In genomic region chr19:5719274-5719960, GRCh38 we compare ENCODE assay signal across 8 cellular contexts. TPM values are rescaled to one million over a fixed set of nuclear protein-coding genes. Genes with fewer than 3 reads are reported as not detected.
DNase-seq lines count a peak whose midpoint lies in the region; ATAC-seq, FAIRE-seq and TF ChIP-seq lines count a peak whose summit lies in the region.

No MANE protein-coding gene starts in this region.

- FAIRE-seq in A549 (lab: Jason Lieb, UNC) = no peak

- TF ChIP-seq EP300 in A549 (IDR thresholded peaks at IDR 0.05) (no peak), suprapubic skin (IDR thresholded peaks at IDR 0.05) (no peak)

- 2% methylated on average over 31 of the region's 58 CpGs for WGBS in A549 (ENCODE audit: missing lambda C conversion rate)
- WGBS in right lobe of liver (ENCODE audit: insufficient coverage, low coverage, low lambda C conversion rate, missing lambda C conversion rate) = under 1% methylated on average over 21 of the region's 58 CpGs
- under 1% methylated on average over 26 of the region's 58 CpGs for WGBS in suprapubic skin

- intact Hi-C loops in breast epithelium (cut with DNase I; ENCODE audit: low total_unique reads) (no loop called here), right lobe of liver (cut with DNase I) (no loop called here)

- H3K4me2 ChIP-seq in A549 = peak overlapping the region; percentile 92

- H3K36me3 ChIP-seq in breast epithelium = no peaks in the 10 kb centered on the region
- H3K36me3 ChIP-seq in right lobe of liver = no peaks in the 10 kb centered on the region
- no peaks in the 10 kb centered on the region for H3K36me3 ChIP-seq in suprapubic skin

- H3K27me3 ChIP-seq in breast epithelium = no peaks in the 10 kb centered on the region
- H3K27me3 ChIP-seq in right lobe of liver = no peaks in the 10 kb centered on the region
- no peaks in the 10 kb centered on the region for H3K27me3 ChIP-seq in suprapubic skin

- TF ChIP-seq POLR2A in A549 (IDR thresholded peaks at IDR 0.05; ENCODE audit: low read length) (no peak), breast epithelium (IDR thresholded peaks at IDR 0.05) (no peak), right lobe of liver (IDR thresholded peaks at IDR 0.05) (no peak), suprapubic skin (IDR thresholded peaks at IDR 0.05) (no peak)

- ATAC-seq in A549 = no peak; a peak in 1 of 6 replicates
- ATAC-seq in right lobe of liver = peak in 1 of 4 donors; percentile 0
- no peak for ATAC-seq in GM18873 (IDR thresholded peaks at IDR 0.05; ENCODE audit: low FRiP score, unreplicated experiment)
- ATAC-seq in HG03565 (IDR thresholded peaks at IDR 0.05; ENCODE audit: unreplicated experiment) = no peak

- no peaks in the 10 kb centered on the region for H3K9me3 ChIP-seq in A549
- H3K9me3 ChIP-seq in breast epithelium = no peaks in the 10 kb centered on the region
- no peaks in the 10 kb centered on the region for H3K9me3 ChIP-seq in right lobe of liver
- H3K9me3 ChIP-seq in suprapubic skin = no peaks in the 10 kb centered on the region

- CTCF ChIA-PET in A549 (lab: Yijun Ruan, JAX) = interaction anchor here (0.6 to 2.3 kb wide), 8 partner anchors 8 to 1090 kb away, joined by 3 to 12 read pairs (median 4); partner anchors contain the start of gene RPL36

- H3K4me1 ChIP-seq in A549 = peaks cover 11% of the 10 kb centered on the region; the same call in 2 of the 3 replicates
- H3K4me1 ChIP-seq in breast epithelium = peaks cover 0 to 14% of the 10 kb centered on the region in 2 donors
- H3K4me1 ChIP-seq in right lobe of liver = peaks cover 2 to 16% (median 9%) of the 10 kb centered on the region in 4 donors
- H3K4me1 ChIP-seq in suprapubic skin = peaks cover 32% of the 10 kb centered on the region

- TF ChIP-seq CTCF in A549 (IDR thresholded peaks at IDR 0.05) (no peak), GM12865 (IDR thresholded peaks at IDR 0.05; ENCODE audit: insufficient read depth, low read depth, low read length, missing control alignments) (no peak), breast epithelium (IDR thresholded peaks at IDR 0.05) (no peak), right lobe of liver (IDR thresholded peaks at IDR 0.05) (no peak), suprapubic skin (IDR thresholded peaks at IDR 0.05) (no peak)

- DNase-seq in A549 (ENCODE audit: low read depth in 1 of 2, low spot score in 1 of 2) (no peak), GM12865 (ENCODE audit: low read depth) (peak; percentile 36), NAMALWA (ENCODE audit: low spot score) (peak; percentile 65), breast epithelium (ENCODE audit: low spot score in 2 of 2) (peak in 1 of 2 donors; percentile 32), right lobe of liver (peak in 1 of 3 donors; percentile 57), suprapubic skin (ENCODE audit: low spot score in 2 of 2) (no peak)

- no peak for TF ChIP-seq RAD21 in A549 (conservative IDR thresholded peaks at IDR 0.05 in 1 of 2, IDR thresholded peaks at IDR 0.05 in 1 of 2)

- POLR2A ChIA-PET in A549 (lab: Yijun Ruan, JAX) = interaction anchor here (0.6 to 3.7 kb wide), 9 partner anchors 10 to 249 kb away, joined by 3 to 45 read pairs (median 3); partner anchors contain the start of genes DUS3L and RPL36

- H3K4me3 ChIP-seq in A549 (peak overlapping the region; percentile 100), GM12865 (ENCODE audit: low read depth, low read length) (peak overlapping the region; percentile 73), breast epithelium (peak overlapping the region; percentile 83 to 99 (median 98)), right lobe of liver (peak overlapping the region; percentile 83 to 100 (median 85)), suprapubic skin (peak overlapping the region; percentile 99)

- peak overlapping the region; percentile 97 to 100 for H3K27ac ChIP-seq in A549
- H3K27ac ChIP-seq in breast epithelium = peak overlapping the region; percentile 95 to 97
- H3K27ac ChIP-seq in right lobe of liver = peak overlapping the region; percentile 82 to 90 (median 89)
- H3K27ac ChIP-seq in suprapubic skin = peak overlapping the region; percentile 97

TF ChIP-seq in A549, 52 proteins besides CTCF, POLR2A, EP300 and RAD21:
- TF ChIP-seq BHLHE40 (IDR thresholded peaks at IDR 0.05; ENCODE audit: low read depth, low read length) (no peak), CEBPB (IDR thresholded peaks at IDR 0.05) (peak; percentile 46 to 64; a peak in 3 of 4 replicates)
TF ChIP-seq in A549: peak in this region for 1.

RNA-seq across cellular contexts. Expression of gene LONP1, which starts 0.5 kb away (rescaled TPM):
- 41.2 and 42.7 TPM in 2 replicates for polyA plus RNA-seq in A549 (2011; rRNA removed)
- 114 and 121 TPM in 2 replicates for polyA plus RNA-seq in A549 (2012; cell fraction: cytosol; rRNA removed)
- polyA plus RNA-seq in A549 (2012; cell fraction: nucleus; rRNA removed) = 211 and 254 TPM in 2 replicates
- polyA plus RNA-seq in A549 (2017; fragmentation: RNase III; extraction: RNeasy Plus Mini Kit Qiagen cat#74134 plus additional on column Dnase treatment) = 65.2 to 68.9 TPM (median 66.4 TPM) in 3 replicates
- polyA minus RNA-seq in A549 (2011; rRNA and poly(A)+ RNA removed) = 46.2 and 54.9 TPM in 2 replicates
- total RNA-seq in breast epithelium = 10 to 100 TPM; 48.1 to 66.2 (median 60.6) TPM
- total RNA-seq in right lobe of liver = 100 to 1,000 TPM in 2 of 6 experiments, 10 to 100 TPM in 4; 54.5 to 123 (median 66.8) TPM
- total RNA-seq in suprapubic skin = 10 to 100 TPM; 42.1 to 57.4 (median 47.7) TPM

RNA-seq across cellular contexts. Expression of gene CATSPERD, which starts 1.0 kb away (rescaled TPM):
- polyA plus RNA-seq in A549 (2011; rRNA removed) (0.03 TPM in 1 of 2 replicates, not detected in the other), A549 (2017; fragmentation: RNase III; extraction: RNeasy Plus Mini Kit Qiagen cat#74134 plus additional on column Dnase treatment) (0.17 TPM in 1 of 3 replicates, not detected in the others)
- polyA plus RNA-seq in A549 (2012; cell fraction: cytosol; rRNA removed) = not detected in 2 replicates
- not detected in 2 replicates for polyA plus RNA-seq in A549 (2012; cell fraction: nucleus; rRNA removed)
- polyA minus RNA-seq in A549 (2011; rRNA and poly(A)+ RNA removed) = 0.08 TPM in 1 of 2 replicates, not detected in the other
- total RNA-seq in breast epithelium (not detected), right lobe of liver (not detected), suprapubic skin (under 1 TPM in 1 of 4 donors, not detected in 3; 0.24 TPM)

RNA-seq across cellular contexts. Expression of gene RPL36, which starts 29.3 kb away (rescaled TPM):
- 329 and 368 TPM in 2 replicates for polyA plus RNA-seq in A549 (2011; rRNA removed)
- 807 and 852 TPM in 2 replicates for polyA plus RNA-seq in A549 (2012; cell fraction: cytosol; rRNA removed)
- 274 and 372 TPM in 2 replicates for polyA plus RNA-seq in A549 (2012; cell fraction: nucleus; rRNA removed)
- 1,385 to 1,590 TPM (median 1,396 TPM) in 3 replicates for polyA plus RNA-seq in A549 (2017; fragmentation: RNase III; extraction: RNeasy Plus Mini Kit Qiagen cat#74134 plus additional on column Dnase treatment)
- 160 and 210 TPM in 2 replicates for polyA minus RNA-seq in A549 (2011; rRNA and poly(A)+ RNA removed)
- 1,000 to 10,000 TPM in 1 of 3 donors, 100 to 1,000 TPM in 2; 687 to 1,274 (median 863) TPM for total RNA-seq in breast epithelium
- 100 to 1,000 TPM; 232 to 283 (median 251) TPM for total RNA-seq in right lobe of liver
- total RNA-seq in suprapubic skin = 100 to 1,000 TPM; 420 to 822 (median 688) TPM

RNA-seq across cellular contexts. Expression of gene HSD11B1L, which starts 38.6 kb away (rescaled TPM):
- polyA plus RNA-seq in A549 (2011; rRNA removed) (2.5 and 2.8 TPM in 2 replicates), A549 (2017; fragmentation: RNase III; extraction: RNeasy Plus Mini Kit Qiagen cat#74134 plus additional on column Dnase treatment) (2.7 to 4.8 TPM (median 4.8 TPM) in 3 replicates)
- 3.9 and 5.9 TPM in 2 replicates for polyA plus RNA-seq in A549 (2012; cell fraction: cytosol; rRNA removed)
- polyA plus RNA-seq in A549 (2012; cell fraction: nucleus; rRNA removed) = 6.4 and 7.5 TPM in 2 replicates
- polyA minus RNA-seq in A549 (2011; rRNA and poly(A)+ RNA removed) = 0.87 and 1.2 TPM in 2 replicates
- total RNA-seq in breast epithelium (10 to 100 TPM; 10.4 to 13.1 (median 11.1) TPM), right lobe of liver (10 to 100 TPM in 1 of 6 experiments, 1 to 10 TPM in 5; 1.6 to 10.3 (median 4.0) TPM), suprapubic skin (10 to 100 TPM; 11.6 to 19.0 (median 15.1) TPM)

RNA-seq across cellular contexts. Expression of gene MICOS13, which starts 39.1 kb away (rescaled TPM):
- polyA plus RNA-seq in A549 (2011; rRNA removed) = 19.1 and 20.5 TPM in 2 replicates
- polyA plus RNA-seq in A549 (2012; cell fraction: cytosol; rRNA removed) = 60.3 and 75.4 TPM in 2 replicates
- 50.4 and 61.7 TPM in 2 replicates for polyA plus RNA-seq in A549 (2012; cell fraction: nucleus; rRNA removed)
- polyA plus RNA-seq in A549 (2017; fragmentation: RNase III; extraction: RNeasy Plus Mini Kit Qiagen cat#74134 plus additional on column Dnase treatment) = 43.1 to 48.8 TPM (median 48.6 TPM) in 3 replicates
- polyA minus RNA-seq in A549 (2011; rRNA and poly(A)+ RNA removed) = 9.2 and 11.4 TPM in 2 replicates
- total RNA-seq in breast epithelium = 10 to 100 TPM; 29.4 to 49.5 (median 44.3) TPM
- total RNA-seq in right lobe of liver = 10 to 100 TPM; 24.2 to 54.3 (median 33.7) TPM
- 10 to 100 TPM; 37.2 to 67.1 (median 58.1) TPM for total RNA-seq in suprapubic skin

Comparison
In these comparisons a context has a peak if more than half of its experiments do, and no peak if none do; other contexts are left out.
1. DNase-seq: peak in GM12865 (single experiment) and NAMALWA (single experiment); none in A549 (0 of 2) and suprapubic skin (0 of 2).
2. Peak in every context shown above with its lines, with median percentiles within 50 percentile points of each other: H3K27ac ChIP-seq and H3K4me3 ChIP-seq.